16 cellular contexts compared by ENCODE assay signal in the genomic region with DNA sequence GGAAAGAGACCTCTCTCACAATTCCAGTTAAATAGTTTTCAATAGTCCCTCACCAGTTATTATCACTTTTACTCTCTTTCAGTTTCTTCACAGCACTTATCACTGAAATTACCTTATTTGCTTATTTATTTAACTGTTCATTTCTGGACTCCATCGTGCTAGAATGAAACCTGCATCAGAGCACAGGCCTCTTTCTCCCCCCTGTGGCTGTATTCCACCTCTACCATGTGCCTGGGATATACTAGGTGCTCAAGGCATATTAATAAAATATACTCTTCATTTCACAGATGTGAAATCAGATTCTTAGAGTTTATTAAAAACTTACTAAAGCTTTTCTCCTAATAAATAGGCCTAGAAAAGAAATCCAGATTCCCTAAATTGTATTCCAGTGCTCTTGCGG.
"Had no signal": no experiment of that assay in that cellular context is flagged by ENCODE, and none has a peak within 500 bp of the region (broad histone marks: within the 10 kb centered on the region; RNA-seq: fewer than 3 reads in every experiment).

No MANE protein-coding gene starts in this region.

- ATAC-seq: activated CD8-positive, alpha-beta T cell treated with anti-CD3 and anti-CD28 coated beads, Interleukin-2, amount 10 ng/mL, durations not matched to agents 7 days and 5 days; activated naive CD8-positive, alpha-beta T cell treated with anti-CD3 and anti-CD28 coated beads, Interleukin-2, amount 50 U/mL, for 24 hours; stimulated activated naive CD8-positive, alpha-beta T cell treated with anti-CD3 and anti-CD28 coated beads, Interleukin-15, Interleukin-2, amounts not matched to agents 100 U/mL and 50 U/mL, for 24 hours had no signal

- H3K9me3 ChIP-seq: suprapubic skin had no signal

- H3K27me3 Mint-ChIP-seq: type B pancreatic cell had no signal

- H3K9me3 Mint-ChIP-seq: activated T-helper 1 cell treated with anti-CD3 and anti-CD28 coated beads, Interleukin-12 subunit alpha, Interleukin-12 subunit beta, Interleukin-2, Interleukin-4 antibody, amounts not matched to agents 30 ng/mL and 10 ng/mL and 1 ng/mL, durations not matched to agents 14 hours and 24 hours and 36 hours; mesothelial cell of epicardium; type B pancreatic cell had no signal

- H3K27ac Mint-ChIP-seq: activated CD8-positive, alpha-beta T cell treated with anti-CD3 and anti-CD28 coated beads, Interleukin-2, amount 10 ng/mL, durations not matched to agents 7 days and 5 days; activated naive CD8-positive, alpha-beta T cell treated with anti-CD3 and anti-CD28 coated beads, Interleukin-2, amount 50 U/mL, for 24 hours; activated T-helper 1 cell treated with anti-CD3 and anti-CD28 coated beads, Interleukin-12 subunit alpha, Interleukin-12 subunit beta, Interleukin-2, Interleukin-4 antibody, amounts not matched to agents 30 ng/mL and 10 ng/mL and 1 ng/mL, durations not matched to agents 14 hours and 24 hours and 36 hours; mesothelial cell of epicardium; type B pancreatic cell had no signal

- H3K4me3 ChIP-seq: coronary artery, suprapubic skin had no signal

- H3K27me3 ChIP-seq: suprapubic skin had no signal

- H3K27ac ChIP-seq: coronary artery, suprapubic skin had no signal

- H3K36me3 ChIP-seq: suprapubic skin had no signal

- H3K36me3 Mint-ChIP-seq: mesothelial cell of epicardium, type B pancreatic cell had no signal

- H3K4me1 Mint-ChIP-seq: activated naive CD8-positive, alpha-beta T cell treated with anti-CD3 and anti-CD28 coated beads, Interleukin-2, amount 50 U/mL, for 24 hours; mesothelial cell of epicardium had no signal

- H3K4me1 ChIP-seq: suprapubic skin had no signal

- H3K4me3 Mint-ChIP-seq: activated CD8-positive, alpha-beta T cell treated with anti-CD3 and anti-CD28 coated beads, Interleukin-2, amount 10 ng/mL, durations not matched to agents 7 days and 5 days; activated naive CD8-positive, alpha-beta T cell treated with anti-CD3 and anti-CD28 coated beads, Interleukin-2, amount 50 U/mL, for 24 hours; activated T-helper 1 cell treated with anti-CD3 and anti-CD28 coated beads, Interleukin-12 subunit alpha, Interleukin-12 subunit beta, Interleukin-2, Interleukin-4 antibody, amounts not matched to agents 30 ng/mL and 10 ng/mL and 1 ng/mL, durations not matched to agents 14 hours and 24 hours and 36 hours; mesothelial cell of epicardium; neural crest cell; type B pancreatic cell had no signal

- DNase-seq: activated CD4-positive, alpha-beta T cell treated with anti-CD3 and anti-CD28 coated beads for 48 hours; activated CD8-positive, alpha-beta memory T cell treated with anti-CD3 and anti-CD28 coated beads, Interleukin-2, amount 50 U/mL, for 48 hours; activated CD8-positive, alpha-beta T cell treated with anti-CD3 and anti-CD28 coated beads, Interleukin-2, amount 10 ng/mL, durations not matched to agents 7 days and 5 days; activated naive CD4-positive, alpha-beta T cell; activated naive CD8-positive, alpha-beta T cell treated with anti-CD3 and anti-CD28 coated beads, Interleukin-2, amount 50 U/mL, for 24 hours; caudate nucleus; effector CD4-positive, alpha-beta T cell; kidney; stimulated activated CD4-positive, alpha-beta T cell treated with anti-CD3 and anti-CD28 coated beads, Interleukin-12 subunit alpha, Interleukin-12 subunit beta, amount 100 ng/mL, for 4 hours; stimulated activated naive CD8-positive, alpha-beta T cell treated with anti-CD3 and anti-CD28 coated beads, Interleukin-15, Interleukin-2, amounts not matched to agents 100 U/mL and 50 U/mL, for 24 hours had no signal
